In genomic region chr7:56079450-56080185, GRCh38 we compare ENCODE assay signal across 8 cellular contexts. TPM values are rescaled to one million over a fixed set of nuclear protein-coding genes. Genes with fewer than 3 reads are reported as not detected.
DNase-seq lines count a peak whose midpoint lies in the region; TF ChIP-seq lines count a peak whose summit lies in the region.

No MANE protein-coding gene starts in this region.

- H3K9ac ChIP-seq in subcutaneous abdominal adipose tissue (ENCODE audit: low read length in 5 of 5): peak overlapping the region in 3 of 5 donors; percentile 38 to 56 (median 48)

- H3K36me3 Mint-ChIP-seq in activated T-helper 2 cell treated with anti-CD3 and anti-CD28 coated beads, Interferon-gamma antibody, Interleukin-2, Interleukin-4, amounts not matched to agents 10 μg/mL and 5 μg/mL and 100 μg/mL, durations not matched to agents 14 hours and 24 hours and 36 hours (ENCODE audit: low read depth): peaks cover 35% of the 10 kb centered on the region

- no peaks in the 10 kb centered on the region for H3K9me3 Mint-ChIP-seq in activated T-helper 2 cell treated with anti-CD3 and anti-CD28 coated beads, Interferon-gamma antibody, Interleukin-2, Interleukin-4, amounts not matched to agents 10 μg/mL and 5 μg/mL and 100 μg/mL, durations not matched to agents 14 hours and 24 hours and 36 hours

- peak; percentile 88 for TF ChIP-seq CTCF in LNCaP clone FGC (IDR thresholded peaks at IDR 0.05; ENCODE audit: control insufficient read depth, extremely low read depth, insufficient read depth)
- peak; percentile 78 to 82 for TF ChIP-seq CTCF in right atrium auricular region (IDR thresholded peaks at IDR 0.05)
- TF ChIP-seq CTCF in GM20000 (IDR thresholded peaks at IDR 0.05; ENCODE audit: extremely low read depth, missing control alignments): no peak

- H3K27me3 ChIP-seq in right atrium auricular region (no peaks in the 10 kb centered on the region), subcutaneous abdominal adipose tissue (ENCODE audit: control insufficient read depth in 5 of 5, insufficient read depth in 4 of 5, low read length in 5 of 5) (no peaks in the 10 kb centered on the region)

- no peak overlapping the region for H3K27ac Mint-ChIP-seq in activated T-helper 2 cell treated with anti-CD3 and anti-CD28 coated beads, Interferon-gamma antibody, Interleukin-2, Interleukin-4, amounts not matched to agents 10 μg/mL and 5 μg/mL and 100 μg/mL, durations not matched to agents 14 hours and 24 hours and 36 hours

- no peaks in the 10 kb centered on the region for H3K4me1 Mint-ChIP-seq in activated T-helper 2 cell treated with anti-CD3 and anti-CD28 coated beads, Interferon-gamma antibody, Interleukin-2, Interleukin-4, amounts not matched to agents 10 μg/mL and 5 μg/mL and 100 μg/mL, durations not matched to agents 14 hours and 24 hours and 36 hours (ENCODE audit: low read depth)

- DNase-seq in LNCaP clone FGC (ENCODE audit: low read depth) (peak; percentile 89), amniotic epithelial cell (ENCODE audit: low read depth) (peak; percentile 13), right atrium auricular region (ENCODE audit: low spot score) (peak; percentile 84), NCI-H1930 (lab: John Stamatoyannopoulos, UW) (no peak), GM20000 (ENCODE audit: low spot score) (no peak), SIG-M5 (lab: John Stamatoyannopoulos, UW) (no peak)
- no peak for DNase-seq in activated T-helper 2 cell treated with anti-CD3 and anti-CD28 coated beads, Interferon-gamma antibody, Interleukin-2, Interleukin-4, amounts not matched to agents 10 μg/mL and 5 μg/mL and 100 μg/mL, durations not matched to agents 14 hours and 24 hours and 36 hours (ENCODE audit: low spot score)

- intact Hi-C loops in activated T-helper 2 cell treated with anti-CD3 and anti-CD28 coated beads, Interferon-gamma antibody, Interleukin-2, Interleukin-4, amounts not matched to agents 10 μg/mL and 5 μg/mL and 100 μg/mL, durations not matched to agents 14 hours and 24 hours and 36 hours (cut with micrococcal nuclease): no loop called here

- peaks cover 0 to 38% of the 10 kb centered on the region in 2 donors for H3K4me1 ChIP-seq in right atrium auricular region
- H3K4me1 ChIP-seq in subcutaneous abdominal adipose tissue (ENCODE audit: control insufficient read depth in 5 of 5, insufficient read depth in 5 of 5, low read length in 5 of 5): peaks cover 11 to 25% (median 22%) of the 10 kb centered on the region in 5 donors

- H3K4me3 ChIP-seq in LNCaP clone FGC (ENCODE audit: low read depth, low read length) (0 out of 2 replicates have a peak overlapping the region, but pooled peaks have one; percentile 5), right atrium auricular region (no peak overlapping the region), subcutaneous abdominal adipose tissue (ENCODE audit: low read depth in 1 of 5, low read length in 5 of 5) (no peak overlapping the region)

- peaks cover 31% of the 10 kb centered on the region for H3K36me3 ChIP-seq in right atrium auricular region
- H3K36me3 ChIP-seq in subcutaneous abdominal adipose tissue (ENCODE audit: control insufficient read depth in 5 of 5, insufficient read depth in 5 of 5, low read length in 5 of 5): peaks cover 0 to 35% (median 20%) of the 10 kb centered on the region in 5 donors

- H3K27me3 Mint-ChIP-seq in activated T-helper 2 cell treated with anti-CD3 and anti-CD28 coated beads, Interferon-gamma antibody, Interleukin-2, Interleukin-4, amounts not matched to agents 10 μg/mL and 5 μg/mL and 100 μg/mL, durations not matched to agents 14 hours and 24 hours and 36 hours (ENCODE audit: low read depth): no peaks in the 10 kb centered on the region

- H3K9me3 ChIP-seq in right atrium auricular region (no peaks in the 10 kb centered on the region), subcutaneous abdominal adipose tissue (ENCODE audit: control insufficient read depth in 5 of 5, low read length in 5 of 5) (no peaks in the 10 kb centered on the region)

- no peak overlapping the region for H3K4me3 Mint-ChIP-seq in activated T-helper 2 cell treated with anti-CD3 and anti-CD28 coated beads, Interferon-gamma antibody, Interleukin-2, Interleukin-4, amounts not matched to agents 10 μg/mL and 5 μg/mL and 100 μg/mL, durations not matched to agents 14 hours and 24 hours and 36 hours (ENCODE audit: low read depth)

- H3K27ac ChIP-seq in right atrium auricular region (peak overlapping the region; percentile 75 to 83), subcutaneous abdominal adipose tissue (ENCODE audit: low read depth, low read length) (peak overlapping the region; percentile 48)

RNA-seq across cellular contexts. Expression of gene PHKG1, which starts 13.1 kb away (rescaled TPM):
- 10 to 100 TPM; 11.7 to 27.3 TPM for total RNA-seq in right atrium auricular region
- 2.5 and 3.6 TPM in 2 replicates for total RNA-seq in activated T-helper 2 cell treated with anti-CD3 and anti-CD28 coated beads, Interferon-gamma antibody, Interleukin-2, Interleukin-4, amounts not matched to agents 10 μg/mL and 5 μg/mL and 100 μg/mL, durations not matched to agents 14 hours and 24 hours and 36 hours

RNA-seq across cellular contexts. Expression of gene SUMF2, which starts 15.5 kb away (rescaled TPM):
- total RNA-seq in right atrium auricular region: 10 to 100 TPM; 31.7 to 54.9 TPM
- 153 and 158 TPM in 2 replicates for total RNA-seq in activated T-helper 2 cell treated with anti-CD3 and anti-CD28 coated beads, Interferon-gamma antibody, Interleukin-2, Interleukin-4, amounts not matched to agents 10 μg/mL and 5 μg/mL and 100 μg/mL, durations not matched to agents 14 hours and 24 hours and 36 hours

RNA-seq across cellular contexts. Expression of gene CHCHD2, which starts 26.7 kb away (rescaled TPM):
- total RNA-seq in right atrium auricular region: 100 to 1,000 TPM; 439 to 485 TPM
- 660 TPM in 2 replicates for total RNA-seq in activated T-helper 2 cell treated with anti-CD3 and anti-CD28 coated beads, Interferon-gamma antibody, Interleukin-2, Interleukin-4, amounts not matched to agents 10 μg/mL and 5 μg/mL and 100 μg/mL, durations not matched to agents 14 hours and 24 hours and 36 hours

RNA-seq across cellular contexts. Expression of gene CCT6A, which starts 28.1 kb away (rescaled TPM):
- 10 to 100 TPM; 39.3 to 68.1 TPM for total RNA-seq in right atrium auricular region
- 259 and 263 TPM in 2 replicates for total RNA-seq in activated T-helper 2 cell treated with anti-CD3 and anti-CD28 coated beads, Interferon-gamma antibody, Interleukin-2, Interleukin-4, amounts not matched to agents 10 μg/mL and 5 μg/mL and 100 μg/mL, durations not matched to agents 14 hours and 24 hours and 36 hours

RNA-seq across cellular contexts. Expression of gene PSPH, which starts 28.4 kb away (rescaled TPM):
- total RNA-seq in right atrium auricular region: 10 to 100 TPM in 1 of 2 donors, 1 to 10 TPM in 1; 8.0 to 11.6 TPM
- total RNA-seq in activated T-helper 2 cell treated with anti-CD3 and anti-CD28 coated beads, Interferon-gamma antibody, Interleukin-2, Interleukin-4, amounts not matched to agents 10 μg/mL and 5 μg/mL and 100 μg/mL, durations not matched to agents 14 hours and 24 hours and 36 hours: 18.4 and 20.8 TPM in 2 replicates

Comparison
In these comparisons a context has a peak if more than half of its experiments do, and no peak if none do; other contexts are left out.
1. DNase-seq: peak in LNCaP clone FGC (single experiment), amniotic epithelial cell (single experiment) and right atrium auricular region (single experiment); none in NCI-H1930 (0 of 2), activated T-helper 2 cell treated with anti-CD3 and anti-CD28 coated beads, Interferon-gamma antibody, Interleukin-2, Interleukin-4, amounts not matched to agents 10 μg/mL and 5 μg/mL and 100 μg/mL, durations not matched to agents 14 hours and 24 hours and 36 hours (single experiment), GM20000 (single experiment) and SIG-M5 (single experiment).